ENCODE assay signal across 18 cellular contexts in genomic region chr17:57699751-57700186, GRCh38. TPM values are rescaled to one million over a fixed set of nuclear protein-coding genes. Genes with fewer than 3 reads are reported as not detected.
"Had no signal": no experiment of that assay in that cellular context is flagged by ENCODE, and none has a peak within 500 bp of the region (broad histone marks: within the 10 kb centered on the region; RNA-seq: fewer than 3 reads in every experiment).

No MANE protein-coding gene starts in this region.

- DNase-seq: activated CD4-positive, alpha-beta memory T cell treated with anti-CD3 and anti-CD28 coated beads, Interleukin-2, amount 10 ng/mL, durations not matched to agents 7 days and 5 days; activated CD4-positive, alpha-beta T cell treated with anti-CD3 and anti-CD28 coated beads for 1 hour; activated naive CD4-positive, alpha-beta T cell treated with Interleukin-2 at 50 U/mL for 16 hours; activated T-cell treated with anti-CD3 and anti-CD28 coated beads, Interleukin-2, amount 50 U/mL, for 72 hours; colonic mucosa; hippocampal formation; right cardiac atrium; T1000; thyroid gland had no signal

- H3K27me3 Mint-ChIP-seq: activated CD4-positive, alpha-beta memory T cell treated with anti-CD3 and anti-CD28 coated beads, Interleukin-2, amount 10 ng/mL, durations not matched to agents 7 days and 5 days; naive thymus-derived CD4-positive, alpha-beta T cell had no signal

- H3K27ac Mint-ChIP-seq: activated CD4-positive, alpha-beta memory T cell treated with anti-CD3 and anti-CD28 coated beads, Interleukin-2, amount 10 ng/mL, durations not matched to agents 7 days and 5 days; activated T-cell treated with anti-CD3 and anti-CD28 coated beads, Interleukin-2, amount 50 U/mL, for 72 hours; naive thymus-derived CD4-positive, alpha-beta T cell; stimulated activated effector memory CD8-positive, alpha-beta T cell treated with anti-CD3 and anti-CD28 coated beads, Interleukin-12 subunit alpha, Interleukin-12 subunit beta, amount 100 ng/mL, for 72 hours had no signal

- H3K4me3 Mint-ChIP-seq: activated CD4-positive, alpha-beta memory T cell treated with anti-CD3 and anti-CD28 coated beads, Interleukin-2, amount 10 ng/mL, durations not matched to agents 7 days and 5 days; activated T-cell treated with anti-CD3 and anti-CD28 coated beads, Interleukin-2, amount 50 U/mL, for 72 hours; naive thymus-derived CD4-positive, alpha-beta T cell; stimulated activated effector memory CD8-positive, alpha-beta T cell treated with anti-CD3 and anti-CD28 coated beads, Interleukin-12 subunit alpha, Interleukin-12 subunit beta, amount 100 ng/mL, for 72 hours had no signal

- H3K36me3 Mint-ChIP-seq: stimulated activated effector memory CD8-positive, alpha-beta T cell treated with anti-CD3 and anti-CD28 coated beads, Interleukin-12 subunit alpha, Interleukin-12 subunit beta, amount 100 ng/mL, for 72 hours had no signal

- FAIRE-seq: astrocyte, endothelial cell of umbilical vein had no signal

- ATAC-seq: right cardiac atrium had no signal

- H3K4me1 Mint-ChIP-seq: activated CD4-positive, alpha-beta memory T cell treated with anti-CD3 and anti-CD28 coated beads, Interleukin-2, amount 10 ng/mL, durations not matched to agents 7 days and 5 days had no signal

- H3K9me3 Mint-ChIP-seq: stimulated activated effector memory CD8-positive, alpha-beta T cell treated with anti-CD3 and anti-CD28 coated beads, Interleukin-12 subunit alpha, Interleukin-12 subunit beta, amount 100 ng/mL, for 72 hours had no signal

RNA-seq across cellular contexts. Expression of gene CCDC182, which starts 45.3 kb away (rescaled TPM):
- total RNA-seq: activated CD4-positive, alpha-beta memory T cell treated with anti-CD3 and anti-CD28 coated beads, Interleukin-2, amount 10 ng/mL, durations not matched to agents 7 days and 5 days; activated T-cell treated with anti-CD3 and anti-CD28 coated beads, Interleukin-2, amount 50 U/mL, for 72 hours; astrocyte; cardiac muscle cell; colonic mucosa; endothelial cell of umbilical vein; glomerular endothelial cell; lung microvascular endothelial cell; mononuclear cell; naive thymus-derived CD4-positive, alpha-beta T cell; posterior vena cava; right cardiac atrium; thyroid gland had no signal
